In genomic region chr3:119768668-119769393, GRCh38 we compare ENCODE assay signal across 1 cellular context.
TF ChIP-seq lines count a peak whose summit lies in the region.

No MANE protein-coding gene starts in this region.

TF ChIP-seq in endothelial cell of umbilical vein, 7 proteins besides CTCF, POLR2A, EP300 and RAD21:
- TF ChIP-seq MAX (IDR thresholded peaks at IDR 0.05; ENCODE audit: insufficient read depth, insufficient read length), result no peak
- no peak for TF ChIP-seq GATA2 (IDR thresholded peaks at IDR 0.05; ENCODE audit: insufficient read depth, insufficient read length, low read depth, low read length)
- no peak for TF ChIP-seq POLR2AphosphoS5 (IDR thresholded peaks at IDR 0.05; ENCODE audit: insufficient read depth, low read depth, low read length)
- TF ChIP-seq FOS (IDR thresholded peaks at IDR 0.05; ENCODE audit: borderline replicate concordance, insufficient read depth, low read length), result no peak
- TF ChIP-seq JUN (IDR thresholded peaks at IDR 0.05; ENCODE audit: borderline replicate concordance, insufficient read depth, insufficient read length, low read depth), result no peak
- TF ChIP-seq EZH2 (IDR thresholded peaks at IDR 0.05; ENCODE audit: borderline replicate concordance, low read depth, low read length, severe bottlenecking), result no peak
- no peak for TF ChIP-seq MYC (IDR thresholded peaks at IDR 0.05; ENCODE audit: low read depth, low read length)
TF ChIP-seq in endothelial cell of umbilical vein: peak in this region for 0.
